In the genomic region with DNA sequence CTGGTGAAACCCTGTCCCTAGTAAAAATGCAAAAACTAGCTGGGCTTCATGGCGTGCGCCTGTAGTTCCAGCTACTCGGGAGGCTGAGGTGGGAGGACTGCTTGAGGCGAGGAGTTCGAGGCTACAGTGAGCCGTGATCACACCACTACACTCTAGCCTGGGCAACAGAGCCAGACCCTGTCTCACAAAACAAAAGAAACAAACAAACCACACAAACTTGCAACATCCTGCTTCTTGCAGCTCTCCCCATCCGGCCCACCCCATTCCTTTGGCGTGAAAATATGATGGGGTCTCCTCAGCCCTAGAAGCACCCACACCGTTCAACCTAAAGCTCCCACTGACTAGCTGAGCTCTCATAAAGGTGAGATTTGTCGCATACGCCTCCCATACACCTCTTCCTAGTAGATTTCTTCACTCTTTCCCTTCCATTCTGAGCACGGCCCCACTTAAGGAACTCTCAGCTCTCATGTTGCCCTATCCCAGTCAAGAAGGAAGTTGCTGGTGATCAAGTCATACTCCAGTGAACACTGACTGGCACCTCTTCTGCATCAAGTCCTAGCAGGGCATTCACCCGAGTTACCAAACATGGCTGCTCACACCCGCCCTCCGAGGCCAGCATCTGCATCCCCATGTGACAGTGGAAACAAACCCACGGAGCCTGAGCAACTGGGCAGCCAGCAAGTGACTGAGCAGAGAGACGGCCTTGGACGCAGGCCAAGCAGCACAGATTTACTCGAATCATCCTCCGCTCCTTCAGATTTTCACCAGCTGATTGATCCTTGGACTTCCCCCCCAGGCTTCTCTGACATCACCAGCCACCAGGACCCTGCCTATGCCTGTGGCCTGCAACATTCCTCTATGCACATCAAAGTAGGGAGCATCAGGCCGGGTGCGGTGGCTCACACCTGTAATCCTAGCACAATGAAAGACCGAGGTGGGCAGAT, we compare ENCODE assay signal across 11 cellular contexts. TPM values are rescaled to one million over a fixed set of nuclear protein-coding genes. Genes with fewer than 3 reads are reported as not detected.
DNase-seq lines count a peak whose midpoint lies in the region; ATAC-seq and TF ChIP-seq lines count a peak whose summit lies in the region.
"Had no signal": no experiment of that assay in that cellular context is flagged by ENCODE, and none has a peak within 500 bp of the region (broad histone marks: within the 10 kb centered on the region; RNA-seq: fewer than 3 reads in every experiment).

No MANE protein-coding gene starts in this region.

- H2AFZ ChIP-seq in OCI-LY7 (ENCODE audit: low read length) = peak overlapping the region; percentile 78
- H2AFZ ChIP-seq in smooth muscle cell (ENCODE audit: low read depth) = no peak overlapping the region

- H3K9me3 Mint-ChIP-seq in activated CD4-positive, alpha-beta T cell treated with anti-CD3 and anti-CD28 coated beads, Interleukin-2, amount 10 ng/mL, durations not matched to agents 24 days and 14 days = no peaks in the 10 kb centered on the region

- no TSS peak for BruUV-seq in OCI-LY7 (replicated peaks; lab: Mats Ljungman, UMichigan)

- H3K4me2 ChIP-seq in OCI-LY7 (ENCODE audit: low read length) (peak overlapping the region; percentile 71), smooth muscle cell (no peak overlapping the region)

- H3K9ac ChIP-seq in smooth muscle cell (ENCODE audit: low read depth) = no peak overlapping the region

- peaks cover 0 to 6% (median 0%) of the 10 kb centered on the region in 45 donors for H3K27me3 ChIP-seq in dorsolateral prefrontal cortex
- no peaks in the 10 kb centered on the region for H3K27me3 ChIP-seq in smooth muscle cell (ENCODE audit: low read depth)
- no peaks in the 10 kb centered on the region for H3K27me3 ChIP-seq in left lung
- H3K27me3 ChIP-seq: ascending aorta had no signal

- H3K36me3 ChIP-seq in OCI-LY7 (ENCODE audit: insufficient read depth, low read length) = no peaks in the 10 kb centered on the region
- H3K36me3 ChIP-seq in smooth muscle cell (ENCODE audit: low read depth) = no peaks in the 10 kb centered on the region
- no peaks in the 10 kb centered on the region for H3K36me3 ChIP-seq in left lung
- H3K36me3 ChIP-seq: ascending aorta had no signal

- POLR2A ChIA-PET in OCI-LY7 (lab: Charles Lee) = interaction anchor here (0.5 to 7.4 kb wide), 14 partner anchors 14 to 114 kb away, joined by 3 to 74 read pairs (median 5); partner anchors contain the start of genes CD27, GAPDH, TAPBPL and VAMP1

- DNase-seq in activated CD4-positive, alpha-beta T cell treated with anti-CD3 and anti-CD28 coated beads, Interleukin-2, amount 10 ng/mL, durations not matched to agents 24 days and 14 days = peak; percentile 68
- DNase-seq in activated CD4-positive, alpha-beta T cell treated with anti-CD3 and anti-CD28 coated beads for 1 hour = no peak
- DNase-seq in OCI-LY7 (ENCODE audit: low spot score) (peak; percentile 63), dorsolateral prefrontal cortex (peak in 7 of 10 donors; percentile 34 to 68 (median 47)), smooth muscle cell (lab: John Stamatoyannopoulos, UW; ENCODE audit: unreplicated experiment) (no peak), left lung (no peak)
- peak; percentile 62 for DNase-seq in stimulated activated CD8-positive, alpha-beta memory T cell treated with anti-CD3 and anti-CD28 coated beads, Interleukin-4, amount 100 ng/mL, for 48 hours
- DNase-seq: NCI-H1092 treated with DMSO at 0.1 percent for 48 hours had no signal

- H3K9me3 ChIP-seq in OCI-LY7 (ENCODE audit: low read length) (no peaks in the 10 kb centered on the region), smooth muscle cell (replicated peaks; ENCODE audit: low read depth) (no peaks in the 10 kb centered on the region), left lung (no peaks in the 10 kb centered on the region)
- H3K9me3 ChIP-seq: ascending aorta had no signal

- H3K9me2 ChIP-seq in OCI-LY7 (ENCODE audit: insufficient read depth, low read length) = no peaks in the 10 kb centered on the region

- CTCF ChIA-PET in OCI-LY7 (lab: Charles Lee; ENCODE audit: unreplicated experiment) = interaction anchor here (0.6 to 3.5 kb wide), 3 partner anchors 19 to 40 kb away, joined by 3 to 34 read pairs (median 7); partner anchors contain the start of gene CD27

- TF ChIP-seq CTCF in OCI-LY7 (conservative IDR thresholded peaks at IDR 0.05; ENCODE audit: low read length) (no peak), dorsolateral prefrontal cortex (IDR thresholded peaks at IDR 0.05 in 54 of 56, conservative IDR thresholded peaks at IDR 0.05 in 2 of 56; ENCODE audit: low read depth in 1 of 56, partially characterized antibody in 56 of 56) (no peak), smooth muscle cell (IDR thresholded peaks at IDR 0.05; ENCODE audit: borderline replicate concordance, insufficient read depth, poor library complexity, severe bottlenecking) (no peak), left lung (IDR thresholded peaks at IDR 0.05) (no peak)

- H3F3A ChIP-seq in smooth muscle cell (ENCODE audit: low read depth) = no peaks in the 10 kb centered on the region

- ATAC-seq in left lung (no peak), GM21717 (IDR thresholded peaks at IDR 0.05; ENCODE audit: unreplicated experiment) (no peak)

- no peaks in the 10 kb centered on the region for H4K20me1 ChIP-seq in OCI-LY7 (ENCODE audit: insufficient read depth, low read length)
- H4K20me1 ChIP-seq in smooth muscle cell (ENCODE audit: low read depth) = no peaks in the 10 kb centered on the region

- H3K36me3 Mint-ChIP-seq in activated CD4-positive, alpha-beta T cell treated with anti-CD3 and anti-CD28 coated beads, Interleukin-2, amount 10 ng/mL, durations not matched to agents 24 days and 14 days (ENCODE audit: low read depth) = no peaks in the 10 kb centered on the region

- intact Hi-C loops in activated CD4-positive, alpha-beta T cell treated with anti-CD3 and anti-CD28 coated beads, Interleukin-2, amount 10 ng/mL, durations not matched to agents 24 days and 14 days (cut with micrococcal nuclease) = loop anchor here (5.0 kb wide), 1 partner anchor 89 kb away; no protein-coding TSS in a partner anchor
- intact Hi-C loops in OCI-LY7 (cut with micrococcal nuclease; ENCODE audit: unreplicated experiment) (loop anchor here (10.0 kb wide), 1 partner anchor 269 kb away; no protein-coding TSS in a partner anchor), dorsolateral prefrontal cortex (cut with DNase I) (no loop called here), left lung (cut with DNase I) (loop anchor here in 1 of 2 donors (10.0 kb wide), 1 partner anchor 109 kb away; the partner anchor contains the start of gene GAPDH)

- H3K4me3 ChIP-seq in OCI-LY7 (ENCODE audit: low read depth, low read length, poor library complexity, severe bottlenecking) (peak overlapping the region; percentile 48), dorsolateral prefrontal cortex (no peak overlapping the region), smooth muscle cell (no peak overlapping the region), left lung (no peak overlapping the region)
- H3K4me3 ChIP-seq: ascending aorta had no signal

- H3K27ac ChIP-seq in OCI-LY7 (ENCODE audit: low read depth, low read length, poor library complexity, severe bottlenecking) = peak overlapping the region; percentile 88
- peak overlapping the region in 10 of 59 donors; percentile 6 to 43 (median 22) for H3K27ac ChIP-seq in dorsolateral prefrontal cortex
- no peak overlapping the region for H3K27ac ChIP-seq in smooth muscle cell (ENCODE audit: low read depth)
- no peak overlapping the region for H3K27ac ChIP-seq in left lung
- H3K27ac ChIP-seq: ascending aorta had no signal

- H3K4me1 Mint-ChIP-seq in activated CD4-positive, alpha-beta T cell treated with anti-CD3 and anti-CD28 coated beads, Interleukin-2, amount 10 ng/mL, durations not matched to agents 24 days and 14 days = peaks cover 50% of the 10 kb centered on the region

- H3K27ac Mint-ChIP-seq in activated CD4-positive, alpha-beta T cell treated with anti-CD3 and anti-CD28 coated beads, Interleukin-2, amount 10 ng/mL, durations not matched to agents 24 days and 14 days = peak overlapping the region; percentile 100

- no peaks in the 10 kb centered on the region for H3K27me3 Mint-ChIP-seq in activated CD4-positive, alpha-beta T cell treated with anti-CD3 and anti-CD28 coated beads, Interleukin-2, amount 10 ng/mL, durations not matched to agents 24 days and 14 days

- H3K79me2 ChIP-seq in OCI-LY7 (ENCODE audit: insufficient read depth, low read depth, low read length) (no peaks in the 10 kb centered on the region), smooth muscle cell (ENCODE audit: low read depth) (no peaks in the 10 kb centered on the region)

- 83% methylated on average over 23 of the region's 23 CpGs for WGBS in smooth muscle cell (ENCODE audit: low lambda C conversion rate)

- H3K4me1 ChIP-seq in OCI-LY7 (ENCODE audit: insufficient read depth, low read length, poor library complexity, severe bottlenecking) = peaks cover 73% of the 10 kb centered on the region
- H3K4me1 ChIP-seq in smooth muscle cell (ENCODE audit: low read depth) = no peaks in the 10 kb centered on the region
- H3K4me1 ChIP-seq in left lung = peaks cover 11 to 33% of the 10 kb centered on the region in 2 donors

- H3K4me3 Mint-ChIP-seq in activated CD4-positive, alpha-beta T cell treated with anti-CD3 and anti-CD28 coated beads, Interleukin-2, amount 10 ng/mL, durations not matched to agents 24 days and 14 days = peak overlapping the region; percentile 89

RNA-seq across cellular contexts. Expression of gene CD27, which starts 18.9 kb away (rescaled TPM):
- total RNA-seq in activated CD4-positive, alpha-beta T cell treated with anti-CD3 and anti-CD28 coated beads, Interleukin-2, amount 10 ng/mL, durations not matched to agents 24 days and 14 days = 74.0 and 77.7 TPM in 2 replicates
- 18.0 and 19.8 TPM in 2 replicates for total RNA-seq in OCI-LY7 (2014; rRNA removed; shearing (Covaris generic))
- total RNA-seq in OCI-LY7 (2022) (39.9 and 48.3 TPM in 2 replicates), dorsolateral prefrontal cortex (under 1 TPM in 10 of 120 experiments, not detected in 110; 0.39 to 0.79 (median 0.63) TPM), smooth muscle cell (not detected in 2 replicates), left lung (1 to 10 TPM; 1.4 to 1.6 TPM)
- not detected in 2 replicates for polyA plus RNA-seq in smooth muscle cell
- total RNA-seq: ascending aorta had no signal
- polyA plus RNA-seq: neural cell had no signal

RNA-seq across cellular contexts. Expression of gene TAPBPL, which starts 26.0 kb away (rescaled TPM):
- total RNA-seq in activated CD4-positive, alpha-beta T cell treated with anti-CD3 and anti-CD28 coated beads, Interleukin-2, amount 10 ng/mL, durations not matched to agents 24 days and 14 days = 31.9 and 33.0 TPM in 2 replicates
- 18.4 and 23.7 TPM in 2 replicates for total RNA-seq in OCI-LY7 (2014; rRNA removed; shearing (Covaris generic))
- total RNA-seq in OCI-LY7 (2022) (22.2 and 25.5 TPM in 2 replicates), dorsolateral prefrontal cortex (10 to 100 TPM in 78 of 120 experiments, 1 to 10 TPM in 42; 4.2 to 19.6 (median 11.2) TPM), smooth muscle cell (0.85 TPM in 1 of 2 replicates, not detected in the other), left lung (10 to 100 TPM; 18.2 to 33.8 TPM)
- polyA plus RNA-seq in smooth muscle cell = 1.5 and 3.2 TPM in 2 replicates
- polyA plus RNA-seq: neural cell had no signal

RNA-seq across cellular contexts. Expression of gene LTBR, which starts 41.9 kb away (rescaled TPM):
- 1.7 and 2.1 TPM in 2 replicates for total RNA-seq in activated CD4-positive, alpha-beta T cell treated with anti-CD3 and anti-CD28 coated beads, Interleukin-2, amount 10 ng/mL, durations not matched to agents 24 days and 14 days
- not detected in 2 replicates for total RNA-seq in OCI-LY7 (2014; rRNA removed; shearing (Covaris generic))
- total RNA-seq in OCI-LY7 (2022) (not detected in 2 replicates), dorsolateral prefrontal cortex (10 to 100 TPM in 100 of 120 experiments, 1 to 10 TPM in 20; 4.6 to 36.0 (median 16.2) TPM), smooth muscle cell (35.1 and 38.3 TPM in 2 replicates), left lung (100 to 1,000 TPM; 149 to 153 TPM)
- polyA plus RNA-seq in smooth muscle cell = 72.9 and 97.8 TPM in 2 replicates
- polyA plus RNA-seq: neural cell had no signal

RNA-seq across cellular contexts. Expression of gene VAMP1, which starts 44.6 kb away (rescaled TPM):
- total RNA-seq in activated CD4-positive, alpha-beta T cell treated with anti-CD3 and anti-CD28 coated beads, Interleukin-2, amount 10 ng/mL, durations not matched to agents 24 days and 14 days = 50.0 and 51.2 TPM in 2 replicates
- 82.7 and 86.0 TPM in 2 replicates for total RNA-seq in OCI-LY7 (2014; rRNA removed; shearing (Covaris generic))
- total RNA-seq in OCI-LY7 (2022) (46.9 and 51.6 TPM in 2 replicates), dorsolateral prefrontal cortex (100 to 1,000 TPM in 118 of 120 experiments, 10 to 100 TPM in 2; 90.3 to 464 (median 220) TPM), smooth muscle cell (3.5 and 10.0 TPM in 2 replicates), left lung (1 to 10 TPM; 6.3 to 9.4 TPM)
- polyA plus RNA-seq in smooth muscle cell = 7.5 and 8.6 TPM in 2 replicates

RNA-seq across cellular contexts. Expression of gene SCNN1A, which starts 50.5 kb away (rescaled TPM):
- not detected in 2 replicates for total RNA-seq in activated CD4-positive, alpha-beta T cell treated with anti-CD3 and anti-CD28 coated beads, Interleukin-2, amount 10 ng/mL, durations not matched to agents 24 days and 14 days
- 0.35 and 0.51 TPM in 2 replicates for total RNA-seq in OCI-LY7 (2014; rRNA removed; shearing (Covaris generic))
- total RNA-seq in OCI-LY7 (2022) (1.0 and 1.3 TPM in 2 replicates), dorsolateral prefrontal cortex (1 to 10 TPM in 24 of 120 experiments, under 1 TPM in 28, not detected in 68; 0.23 to 4.8 (median 0.89) TPM), smooth muscle cell (1.3 and 1.5 TPM in 2 replicates), left lung (100 to 1,000 TPM; 196 to 212 TPM)
- polyA plus RNA-seq in smooth muscle cell = 0.57 and 1.0 TPM in 2 replicates
- polyA plus RNA-seq: neural cell had no signal

Comparison
In these comparisons a context has a peak if more than half of its experiments do, and no peak if none do; other contexts are left out.
1. DNase-seq: peak in activated CD4-positive, alpha-beta T cell treated with anti-CD3 and anti-CD28 coated beads, Interleukin-2, amount 10 ng/mL, durations not matched to agents 24 days and 14 days (single experiment), OCI-LY7 (single experiment), dorsolateral prefrontal cortex (7 of 10) and stimulated activated CD8-positive, alpha-beta memory T cell treated with anti-CD3 and anti-CD28 coated beads, Interleukin-4, amount 100 ng/mL, for 48 hours (single experiment); none in activated CD4-positive, alpha-beta T cell treated with anti-CD3 and anti-CD28 coated beads for 1 hour (single experiment), smooth muscle cell (single experiment) and left lung (0 of 2).
2. RNA of gene CD27, which starts 18.9 kb away (total RNA-seq): 74.0 to 77.7 TPM in activated CD4-positive, alpha-beta T cell treated with anti-CD3 and anti-CD28 coated beads, Interleukin-2, amount 10 ng/mL, durations not matched to agents 24 days and 14 days and 18.0 to 48.3 TPM in OCI-LY7; 1.4 to 1.6 TPM in left lung, 0.39 to 0.79 TPM in dorsolateral prefrontal cortex and not detected in smooth muscle cell; every median in the first group is over 4 times any median in the second.
3. intact Hi-C loops: an anchor here in activated CD4-positive, alpha-beta T cell treated with anti-CD3 and anti-CD28 coated beads, Interleukin-2, amount 10 ng/mL, durations not matched to agents 24 days and 14 days (5.0 kb wide) and OCI-LY7 (10.0 kb wide); none called in dorsolateral prefrontal cortex.